25 cellular contexts compared by ENCODE assay signal in the genomic region with DNA sequence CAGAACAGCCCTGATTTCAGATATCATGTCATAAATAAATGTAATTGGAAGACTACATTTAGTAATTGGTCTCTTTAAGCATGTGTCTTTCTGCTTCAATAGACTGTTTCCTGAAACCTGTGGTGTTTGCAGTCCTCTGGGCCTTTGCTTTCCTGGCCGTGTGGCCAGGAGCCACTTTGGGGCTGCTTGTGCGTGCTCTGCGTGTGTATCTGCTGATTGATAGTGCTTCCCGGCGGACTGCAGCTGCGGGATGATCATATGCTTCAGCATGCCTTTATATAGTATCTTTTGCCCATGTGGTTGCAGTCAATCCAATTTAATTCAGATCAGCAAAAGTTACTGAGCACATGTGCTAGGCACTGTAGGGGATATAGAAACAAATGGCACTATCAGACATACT.
"Had no signal": no experiment of that assay in that cellular context is flagged by ENCODE, and none has a peak within 500 bp of the region (broad histone marks: within the 10 kb centered on the region; RNA-seq: fewer than 3 reads in every experiment).

No MANE protein-coding gene starts in this region.

- H3K27ac Mint-ChIP-seq: activated CD8-positive, alpha-beta T cell treated with anti-CD3 and anti-CD28 coated beads, Interleukin-2, amount 10 ng/mL, durations not matched to agents 7 days and 5 days; activated naive CD4-positive, alpha-beta T cell treated with anti-CD3 and anti-CD28 coated beads, Interleukin-2, amount 10 ng/mL, durations not matched to agents 7 days and 5 days; activated naive CD8-positive, alpha-beta T cell treated with anti-CD3 and anti-CD28 coated beads for 36 hours; activated T-helper 17 cell treated with anti-CD3 and anti-CD28 coated beads, Interleukin-2, amount 50 U/mL, for 72 hours; IgD-negative memory B cell; T-helper 1 cell treated with Interleukin-12 subunit alpha and Interleukin-12 subunit beta and Interleukin-4 antibody, amounts not matched to agents 30 μg/mL and 1 μg/mL, for 36 hours; WTC11 had no signal

- H3K27me3 Mint-ChIP-seq: activated naive CD4-positive, alpha-beta T cell treated with anti-CD3 and anti-CD28 coated beads, Interleukin-2, amount 10 ng/mL, durations not matched to agents 7 days and 5 days; activated T-helper 17 cell treated with anti-CD3 and anti-CD28 coated beads, Interleukin-2, amount 50 U/mL, for 72 hours; IgD-negative memory B cell had no signal

- H3K9me3 ChIP-seq: Peyer's patch, SJCRH30 had no signal

- H3K4me1 Mint-ChIP-seq: IgD-negative memory B cell had no signal

- H3K36me3 ChIP-seq: Peyer's patch, SJCRH30 had no signal

- H3K36me3 Mint-ChIP-seq: activated naive CD8-positive, alpha-beta T cell treated with anti-CD3 and anti-CD28 coated beads for 36 hours; IgD-negative memory B cell; WTC11 had no signal

- H3K4me3 ChIP-seq: Peyer's patch, SJCRH30 had no signal

- H3K27me3 ChIP-seq: Peyer's patch, SJCRH30 had no signal

- H3K4me1 ChIP-seq: Peyer's patch, SJCRH30 had no signal

- H3K27ac ChIP-seq: Peyer's patch, RWPE1, SJCRH30 had no signal

- DNase-seq: activated CD4-positive, alpha-beta T cell treated with anti-CD3 and anti-CD28 coated beads for 48 hours; activated CD4-positive, alpha-beta T cell treated with anti-CD3 and anti-CD28 coated beads, Interleukin-2, amount 50 U/mL, for 4 hours; activated CD4-positive, CD25-positive, alpha-beta regulatory T cell treated with anti-CD3 and anti-CD28 coated beads, Interleukin-2, amount 50 U/mL, for 72 hours; activated CD8-positive, alpha-beta T cell treated with anti-CD3 and anti-CD28 coated beads, Interleukin-2, amount 10 ng/mL, durations not matched to agents 7 days and 5 days; activated gamma-delta T cell treated with Interleukin-2 at 50 U/mL for 16 hours; activated naive CD4-positive, alpha-beta T cell treated with anti-CD3 and anti-CD28 coated beads, Interleukin-2, amount 10 ng/mL, durations not matched to agents 7 days and 5 days; activated naive CD8-positive, alpha-beta T cell treated with anti-CD3 and anti-CD28 coated beads for 36 hours; activated T-cell treated with anti-CD3 and anti-CD28 coated beads, Interleukin-2, amount 50 U/mL, for 48 hours; KG1; NCI-H1092; NCI-H1417; NCI-H1694; NCI-H2029; NCI-H2107; NCI-H2171 treated with DMSO at 0.1 percent for 48 hours; NCI-H226; NCI-H526; Peyer's patch; Right ventricle myocardium superior; SJCRH30 had no signal

- H3K9me3 Mint-ChIP-seq: activated naive CD4-positive, alpha-beta T cell treated with anti-CD3 and anti-CD28 coated beads, Interleukin-2, amount 10 ng/mL, durations not matched to agents 7 days and 5 days; activated naive CD8-positive, alpha-beta T cell treated with anti-CD3 and anti-CD28 coated beads for 36 hours; activated T-helper 17 cell treated with anti-CD3 and anti-CD28 coated beads, Interleukin-2, amount 50 U/mL, for 72 hours; IgD-negative memory B cell; T-helper 1 cell treated with Interleukin-12 subunit alpha and Interleukin-12 subunit beta and Interleukin-4 antibody, amounts not matched to agents 30 μg/mL and 1 μg/mL, for 36 hours; WTC11 had no signal

- H3K4me3 Mint-ChIP-seq: activated CD8-positive, alpha-beta T cell treated with anti-CD3 and anti-CD28 coated beads, Interleukin-2, amount 10 ng/mL, durations not matched to agents 7 days and 5 days; activated naive CD4-positive, alpha-beta T cell treated with anti-CD3 and anti-CD28 coated beads, Interleukin-2, amount 10 ng/mL, durations not matched to agents 7 days and 5 days; activated naive CD8-positive, alpha-beta T cell treated with anti-CD3 and anti-CD28 coated beads for 36 hours; activated T-helper 17 cell treated with anti-CD3 and anti-CD28 coated beads, Interleukin-2, amount 50 U/mL, for 72 hours; IgD-negative memory B cell; T-helper 1 cell treated with Interleukin-12 subunit alpha and Interleukin-12 subunit beta and Interleukin-4 antibody, amounts not matched to agents 30 μg/mL and 1 μg/mL, for 36 hours; WTC11 had no signal
